Comparison of ENCODE assay signal across 8 cellular contexts in genomic region chr1:108643492-108644333, GRCh38. TPM values are rescaled to one million over a fixed set of nuclear protein-coding genes. Genes with fewer than 3 reads are reported as not detected.
A peak's percentile ranks its signal among the peaks of the same experiment; 100 is the strongest.
DNase-seq lines count a peak whose midpoint lies in the region; ATAC-seq and TF ChIP-seq lines count a peak whose summit lies in the region.

No MANE protein-coding gene starts in this region.

- no peaks in the 10 kb centered on the region for H3K9me3 Mint-ChIP-seq in activated naive CD8-positive, alpha-beta T cell (ENCODE audit: low read depth)
- peaks cover 9% of the 10 kb centered on the region for H3K9me3 Mint-ChIP-seq in activated naive CD8-positive, alpha-beta T cell treated with anti-CD3 and anti-CD28 coated beads for 36 hours

- no peak overlapping the region for H3K4me3 ChIP-seq in prostate gland

- 26% methylated on average over 3 of the region's 3 CpGs for WGBS in prostate gland

- TF ChIP-seq POLR2A in prostate gland (IDR thresholded peaks at IDR 0.05) = no peak

- H3K27me3 ChIP-seq in prostate gland (replicated peaks; ENCODE audit: insufficient read depth) = no peaks in the 10 kb centered on the region

- H3K36me3 Mint-ChIP-seq in activated naive CD8-positive, alpha-beta T cell = peaks cover 11% of the 10 kb centered on the region
- H3K36me3 Mint-ChIP-seq in activated naive CD8-positive, alpha-beta T cell treated with anti-CD3 and anti-CD28 coated beads for 36 hours = peaks cover 35% of the 10 kb centered on the region

- peaks cover 76% of the 10 kb centered on the region for H3K4me1 Mint-ChIP-seq in activated naive CD8-positive, alpha-beta T cell (ENCODE audit: low read depth)
- H3K4me1 Mint-ChIP-seq in activated naive CD8-positive, alpha-beta T cell treated with anti-CD3 and anti-CD28 coated beads for 36 hours = peaks cover 56% of the 10 kb centered on the region

- ATAC-seq in GM21737 (IDR thresholded peaks at IDR 0.05; ENCODE audit: unreplicated experiment) = no peak

- peak overlapping the region; percentile 98 for H3K27ac Mint-ChIP-seq in activated naive CD8-positive, alpha-beta T cell
- H3K27ac Mint-ChIP-seq in activated naive CD8-positive, alpha-beta T cell treated with anti-CD3 and anti-CD28 coated beads for 36 hours = no peak overlapping the region

- TF ChIP-seq CTCF in prostate gland (IDR thresholded peaks at IDR 0.05) = peak; percentile 32 to 79 (median 54)

- H3K36me3 ChIP-seq in prostate gland = no peaks in the 10 kb centered on the region

- H3K4me3 Mint-ChIP-seq in activated naive CD8-positive, alpha-beta T cell = peak overlapping the region; percentile 4
- no peak overlapping the region for H3K4me3 Mint-ChIP-seq in activated naive CD8-positive, alpha-beta T cell treated with anti-CD3 and anti-CD28 coated beads for 36 hours

- H3K9me3 ChIP-seq in prostate gland = no peaks in the 10 kb centered on the region

- no peak for DNase-seq in activated naive CD8-positive, alpha-beta T cell treated with anti-CD3 and anti-CD28 coated beads for 36 hours
- DNase-seq in HT1080 (ENCODE audit: low read depth) (peak; percentile 48), NOMO-1 (lab: John Stamatoyannopoulos, UW; ENCODE audit: unreplicated experiment in 2 of 2) (peak; percentile 64 to 83), glomerular endothelial cell (ENCODE audit: extremely low read depth, low read depth, low spot score) (peak; percentile 63), prostate gland (ENCODE audit: low spot score) (peak; percentile 57)
- peak; percentile 24 for DNase-seq in activated gamma-delta T cell treated with anti-CD3 and anti-CD28 coated beads, Interleukin-2, amount 50 U/mL, for 16 hours (ENCODE audit: low read depth)

- no peak overlapping the region for H3K27ac ChIP-seq in prostate gland

- H3K4me1 ChIP-seq in prostate gland (replicated peaks) = no peaks in the 10 kb centered on the region

- intact Hi-C loops in prostate gland (cut with DNase I) = loop anchor here (2.0 kb wide), 1 partner anchor 133 kb away; no protein-coding TSS in a partner anchor

- no peaks in the 10 kb centered on the region for H3K27me3 Mint-ChIP-seq in activated naive CD8-positive, alpha-beta T cell
- H3K27me3 Mint-ChIP-seq in activated naive CD8-positive, alpha-beta T cell treated with anti-CD3 and anti-CD28 coated beads for 36 hours = peaks cover 3% of the 10 kb centered on the region

RNA-seq across cellular contexts. Expression of gene HENMT1, which starts 17.2 kb away (rescaled TPM):
- total RNA-seq in activated naive CD8-positive, alpha-beta T cell treated with anti-CD3 and anti-CD28 coated beads for 36 hours = 10 to 100 TPM; 26.1 to 26.4 TPM
- total RNA-seq in HT1080 (2014; rRNA removed; shearing (Covaris generic)) = not detected in 2 replicates
- polyA plus RNA-seq in HT1080 (2015; cell fraction: cytosol; rRNA removed) = 0.07 TPM in 1 of 2 replicates, not detected in the other
- not detected in 2 replicates for polyA plus RNA-seq in HT1080 (2015; cell fraction: nucleus; rRNA removed)
- total RNA-seq in glomerular endothelial cell = 2.7 and 3.0 TPM in 2 replicates
- total RNA-seq in prostate gland = 10 to 100 TPM in 1 of 2 donors, 1 to 10 TPM in 1; 2.5 to 22.1 TPM

RNA-seq across cellular contexts. Expression of gene PRPF38B, which starts 48.4 kb away (rescaled TPM):
- total RNA-seq in activated naive CD8-positive, alpha-beta T cell treated with anti-CD3 and anti-CD28 coated beads for 36 hours = 10 to 100 TPM; 66.8 to 71.5 TPM
- total RNA-seq in HT1080 (2014; rRNA removed; shearing (Covaris generic)) = 24.0 and 32.8 TPM in 2 replicates
- 25.3 and 29.3 TPM in 2 replicates for polyA plus RNA-seq in HT1080 (2015; cell fraction: cytosol; rRNA removed)
- 162 and 179 TPM in 2 replicates for polyA plus RNA-seq in HT1080 (2015; cell fraction: nucleus; rRNA removed)
- total RNA-seq in glomerular endothelial cell (9.3 and 23.1 TPM in 2 replicates), prostate gland (10 to 100 TPM; 18.9 to 24.2 TPM)
